Comparison of ENCODE assay signal across 1 cellular context in genomic region chr19:41352279-41352608, GRCh38.
TF ChIP-seq lines count a peak whose summit lies in the region.

No MANE protein-coding gene starts in this region.

TF ChIP-seq in GM23338, 12 proteins besides CTCF, POLR2A, EP300 and RAD21 (continued from another document):
- TF ChIP-seq ZNF462 (CRISPR knock-in tag; IDR thresholded peaks at IDR 0.05), result no peak
- TF ChIP-seq ZNF114 (CRISPR knock-in tag; IDR thresholded peaks at IDR 0.05), result no peak
- TF ChIP-seq EZH2 (IDR thresholded peaks at IDR 0.05; ENCODE audit: low read depth, unreplicated experiment), result no peak
- no peak for TF ChIP-seq ETS1 (IDR thresholded peaks at IDR 0.05)
